In genomic region chr11:72460091-72460647, GRCh38 we compare ENCODE assay signal across 28 cellular contexts.
"Had no signal": no experiment of that assay in that cellular context is flagged by ENCODE, and none has a peak within 500 bp of the region (broad histone marks: within the 10 kb centered on the region; RNA-seq: fewer than 3 reads in every experiment).

No MANE protein-coding gene starts in this region.

- H3K27ac ChIP-seq: neural progenitor cell, ovary, parathyroid adenoma, psoas muscle, right lobe of liver, sigmoid colon, stomach, thoracic aorta, thyroid gland, tibial nerve, upper lobe of left lung, vagina had no signal

- H3K36me3 ChIP-seq: neural progenitor cell, ovary, right lobe of liver, sigmoid colon, stomach, thoracic aorta, thyroid gland, tibial nerve, upper lobe of left lung, vagina had no signal

- ATAC-seq: psoas muscle; right cardiac atrium; right lobe of liver; stimulated activated effector memory CD8-positive, alpha-beta T cell treated with anti-CD3 and anti-CD28 coated beads, Interleukin-12 subunit alpha, Interleukin-12 subunit beta, amount 100 ng/mL, for 72 hours; stimulated activated naive B cell treated with anti-CD40 and anti-IgM and Interleukin-4, amounts not matched to agents 10 μg/mL and 1 μg/mL and 100 μg/mL, for 72 hours had no signal

- H3K4me1 ChIP-seq: neural progenitor cell, parathyroid adenoma, psoas muscle, right lobe of liver, sigmoid colon, stomach, thyroid gland, tibial nerve, upper lobe of left lung, vagina had no signal

- DNase-seq: occipital lobe; ovary; posterior cingulate gyrus; psoas muscle; right cardiac atrium; right lobe of liver; sigmoid colon; small intestine; stimulated activated CD4-positive, alpha-beta T cell treated with anti-CD3 and anti-CD28 coated beads, Interleukin-15, amount 100 ng/mL, for 24 hours; stimulated activated CD4-positive, alpha-beta T cell treated with anti-CD3 and anti-CD28 coated beads, Interleukin-2, amount 100 ng/mL, for 24 hours; stimulated activated CD4-positive, alpha-beta T cell treated with anti-CD3 and anti-CD28 coated beads, Interleukin-2, amount 100 ng/mL, for 48 hours; stimulated activated CD4-positive, alpha-beta T cell treated with anti-CD3 and anti-CD28 coated beads, Interleukin-4, amount 100 ng/mL, for 24 hours; stimulated activated naive B cell treated with anti-CD40 and anti-IgM and Interleukin-4, amounts not matched to agents 10 μg/mL and 1 μg/mL and 100 μg/mL, for 72 hours; stimulated activated naive CD4-positive, alpha-beta T cell treated with Interleukin-2 at 50 U/mL for 16 hours; stomach; thyroid gland; trophoblast cell; upper lobe of left lung had no signal

- FAIRE-seq: small intestine, urothelium cell line had no signal

- H3K4me3 ChIP-seq: neural progenitor cell, ovary, psoas muscle, right lobe of liver, sigmoid colon, stomach, thoracic aorta, thyroid gland, tibial nerve, upper lobe of left lung, vagina had no signal

- H3K4me1 Mint-ChIP-seq: nephron; neural progenitor cell; stimulated activated effector memory CD8-positive, alpha-beta T cell treated with anti-CD3 and anti-CD28 coated beads, Interleukin-12 subunit alpha, Interleukin-12 subunit beta, amount 100 ng/mL, for 72 hours; stimulated activated naive B cell treated with anti-CD40 and anti-IgM and Interleukin-4, amounts not matched to agents 10 μg/mL and 1 μg/mL and 100 μg/mL, for 72 hours had no signal

- H3K27me3 ChIP-seq: neural progenitor cell, right lobe of liver, thyroid gland, upper lobe of left lung, vagina had no signal

- H3K36me3 Mint-ChIP-seq: neural progenitor cell; stimulated activated effector memory CD8-positive, alpha-beta T cell treated with anti-CD3 and anti-CD28 coated beads, Interleukin-12 subunit alpha, Interleukin-12 subunit beta, amount 100 ng/mL, for 72 hours; stimulated activated naive B cell treated with anti-CD40 and anti-IgM and Interleukin-4, amounts not matched to agents 10 μg/mL and 1 μg/mL and 100 μg/mL, for 72 hours had no signal

- H3K27ac Mint-ChIP-seq: nephron; neural progenitor cell; progenitor cell of endocrine pancreas; stimulated activated effector memory CD8-positive, alpha-beta T cell treated with anti-CD3 and anti-CD28 coated beads, Interleukin-12 subunit alpha, Interleukin-12 subunit beta, amount 100 ng/mL, for 72 hours; stimulated activated naive B cell treated with anti-CD40 and anti-IgM and Interleukin-4, amounts not matched to agents 10 μg/mL and 1 μg/mL and 100 μg/mL, for 72 hours; stimulated activated naive CD8-positive, alpha-beta T cell treated with anti-CD3 and anti-CD28 coated beads, Interleukin-15, Interleukin-2, amounts not matched to agents 100 ng/mL and 50 ng/mL, for 24 hours had no signal

- H3K9me3 ChIP-seq: ovary, psoas muscle, right lobe of liver, sigmoid colon, stomach, thoracic aorta, thyroid gland, tibial nerve, upper lobe of left lung, vagina had no signal

- H3K4me3 Mint-ChIP-seq: nephron; neural progenitor cell; stimulated activated effector memory CD8-positive, alpha-beta T cell treated with anti-CD3 and anti-CD28 coated beads, Interleukin-12 subunit alpha, Interleukin-12 subunit beta, amount 100 ng/mL, for 72 hours; stimulated activated naive B cell treated with anti-CD40 and anti-IgM and Interleukin-4, amounts not matched to agents 10 μg/mL and 1 μg/mL and 100 μg/mL, for 72 hours; stimulated activated naive CD8-positive, alpha-beta T cell treated with anti-CD3 and anti-CD28 coated beads, Interleukin-15, Interleukin-2, amounts not matched to agents 100 ng/mL and 50 ng/mL, for 24 hours had no signal
